9 cellular contexts compared by ENCODE assay signal in genomic region chr11:123300874-123301695, GRCh38.
DNase-seq lines count a peak whose midpoint lies in the region; ATAC-seq and TF ChIP-seq lines count a peak whose summit lies in the region.
"Had no signal": no experiment of that assay in that cellular context is flagged by ENCODE, and none has a peak within 500 bp of the region (broad histone marks: within the 10 kb centered on the region; RNA-seq: fewer than 3 reads in every experiment).

No MANE protein-coding gene starts in this region.

- H3K4me1 ChIP-seq in left ventricle myocardium inferior: peaks cover 40% of the 10 kb centered on the region

- H3K36me3 Mint-ChIP-seq in activated naive CD8-positive, alpha-beta T cell treated with anti-CD3 and anti-CD28 coated beads, Interleukin-2, amount 10 ng/mL, durations not matched to agents 7 days and 5 days: no peaks in the 10 kb centered on the region

- peaks cover 45% of the 10 kb centered on the region for H3K4me1 Mint-ChIP-seq in activated naive CD8-positive, alpha-beta T cell treated with anti-CD3 and anti-CD28 coated beads, Interleukin-2, amount 10 ng/mL, durations not matched to agents 7 days and 5 days

- no peak for TF ChIP-seq CTCF in left ventricle myocardium inferior (IDR thresholded peaks at IDR 0.05; ENCODE audit: borderline replicate concordance)
- TF ChIP-seq CTCF in RWPE1 (conservative IDR thresholded peaks at IDR 0.05; ENCODE audit: low read depth): no peak

- no peaks in the 10 kb centered on the region for H3K36me3 ChIP-seq in left ventricle myocardium inferior

- H3K9me3 Mint-ChIP-seq in activated naive CD8-positive, alpha-beta T cell treated with anti-CD3 and anti-CD28 coated beads, Interleukin-2, amount 10 ng/mL, durations not matched to agents 7 days and 5 days: no peaks in the 10 kb centered on the region
- H3K9me3 Mint-ChIP-seq: IgD-negative memory B cell had no signal

- peaks cover 52% of the 10 kb centered on the region for H3K27me3 ChIP-seq in left ventricle myocardium inferior (ENCODE audit: low read depth)

- no peaks in the 10 kb centered on the region for H3K9me3 ChIP-seq in left ventricle myocardium inferior (replicated peaks)

- H3K27ac ChIP-seq in left ventricle myocardium inferior (replicated peaks): no peak overlapping the region
- no peak overlapping the region for H3K27ac ChIP-seq in RWPE1

- ATAC-seq in Right ventricle myocardium superior (ENCODE audit: poor library complexity) (no peak), HG02798 (IDR thresholded peaks at IDR 0.05; ENCODE audit: poor library complexity, unreplicated experiment) (no peak), HG03571 (IDR thresholded peaks at IDR 0.05; ENCODE audit: unreplicated experiment) (no peak)
- ATAC-seq in activated naive CD8-positive, alpha-beta T cell treated with anti-CD3 and anti-CD28 coated beads, Interleukin-2, amount 10 ng/mL, durations not matched to agents 7 days and 5 days (ENCODE audit: low read depth): no peak

- H3K4me3 ChIP-seq in left ventricle myocardium inferior: peak overlapping the region; percentile 66

- H3K27me3 Mint-ChIP-seq in activated naive CD8-positive, alpha-beta T cell treated with anti-CD3 and anti-CD28 coated beads, Interleukin-2, amount 10 ng/mL, durations not matched to agents 7 days and 5 days: peaks cover 4% of the 10 kb centered on the region

- H3K4me3 Mint-ChIP-seq in activated naive CD8-positive, alpha-beta T cell treated with anti-CD3 and anti-CD28 coated beads, Interleukin-2, amount 10 ng/mL, durations not matched to agents 7 days and 5 days: peak overlapping the region; percentile 51

- intact Hi-C loops in left ventricle myocardium inferior (cut with micrococcal nuclease) (loop anchor here (5.0 kb wide), 1 partner anchor 176 kb away; no protein-coding TSS in a partner anchor), Right ventricle myocardium superior (cut with DNase I) (loop anchor here (2.0 to 5.0 kb wide), 2 partner anchors 58 to 106 kb away; no protein-coding TSS in a partner anchor)

- CTCF ChIA-PET in RWPE1 (lab: Yijun Ruan, JAX): interaction anchor here (0.6 to 1.1 kb wide), 6 partner anchors 16 to 913 kb away, joined by 3 to 6 read pairs (median 4); no protein-coding TSS in a partner anchor

- DNase-seq in left ventricle myocardium inferior (no peak), Right ventricle myocardium superior (no peak), iris pigment epithelial cell (ENCODE audit: low read depth) (peak; percentile 59), RWPE1 (ENCODE audit: low spot score) (no peak), anterior cingulate cortex (lab: John Stamatoyannopoulos, UW) (no peak)
- DNase-seq in activated naive CD8-positive, alpha-beta T cell treated with anti-CD3 and anti-CD28 coated beads, Interleukin-2, amount 10 ng/mL, durations not matched to agents 7 days and 5 days: no peak

- H3K27ac Mint-ChIP-seq in activated naive CD8-positive, alpha-beta T cell treated with anti-CD3 and anti-CD28 coated beads, Interleukin-2, amount 10 ng/mL, durations not matched to agents 7 days and 5 days: no peak overlapping the region
- H3K27ac Mint-ChIP-seq: IgD-negative memory B cell had no signal

- POLR2A ChIA-PET in activated naive CD8-positive, alpha-beta T cell treated with anti-CD3 and anti-CD28 coated beads, Interleukin-2, amount 10 ng/mL, durations not matched to agents 7 days and 5 days (lab: Charles Lee): interaction anchor here (1.7 kb wide), 1 partner anchor 177 kb away, joined by 3 read pairs; no protein-coding TSS in a partner anchor
- POLR2A ChIA-PET in RWPE1 (lab: Yijun Ruan, JAX; ENCODE audit: low non-redundant PET): no interaction called here
